In the genomic region with DNA sequence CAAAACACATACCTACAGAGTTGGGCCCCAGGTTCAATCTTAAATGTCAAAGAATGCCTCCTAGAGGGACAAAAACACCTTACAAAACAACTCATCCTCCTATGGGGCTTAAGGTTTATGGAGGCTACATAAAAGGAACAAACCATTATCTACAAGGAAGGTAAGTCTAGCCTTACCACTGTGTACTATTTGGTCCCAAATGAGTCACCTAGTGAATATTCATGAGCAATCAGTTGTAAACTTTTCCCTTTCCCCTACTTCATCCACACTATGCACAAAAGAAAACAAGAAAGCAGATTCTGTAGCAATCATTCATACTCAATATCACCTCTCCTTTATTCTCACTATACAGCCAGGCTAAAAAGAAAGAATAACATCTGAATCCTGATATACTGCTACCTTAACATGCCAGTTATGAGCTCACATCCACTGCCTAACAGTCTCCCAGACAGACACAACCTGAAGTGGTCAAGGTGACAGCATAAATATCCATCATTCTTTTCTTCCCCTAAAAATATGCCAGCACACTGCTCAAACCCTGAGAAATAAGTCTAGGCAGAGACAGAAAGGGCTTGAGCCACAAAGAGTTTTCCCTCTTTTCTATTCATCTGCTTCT, we compare ENCODE assay signal across 1 cellular context.
TF ChIP-seq lines count a peak whose summit lies in the region.

No MANE protein-coding gene starts in this region.

TF ChIP-seq in GM12878, 131 proteins besides CTCF, POLR2A, EP300 and RAD21 (continued from another document and continues in another):
- TF ChIP-seq CUX1 (IDR thresholded peaks at IDR 0.05; ENCODE audit: insufficient replicate concordance, low read depth, low read length) = no peak
- TF ChIP-seq POU2F2 (IDR thresholded peaks at IDR 0.05; ENCODE audit: borderline replicate concordance, low read depth, low read length) = peak; percentile 76; the same call in 1 of the 3 replicates
- TF ChIP-seq CREM (IDR thresholded peaks at IDR 0.05; ENCODE audit: low read depth) = no peak
- no peak for TF ChIP-seq SMAD5 (IDR thresholded peaks at IDR 0.05; ENCODE audit: low read depth)
- no peak for TF ChIP-seq ZNF207 (IDR thresholded peaks at IDR 0.05; ENCODE audit: borderline replicate concordance)
- no peak for TF ChIP-seq MEF2A (IDR thresholded peaks at IDR 0.05; ENCODE audit: insufficient read depth, low read depth, low read length)
- TF ChIP-seq MYB (IDR thresholded peaks at IDR 0.05; ENCODE audit: borderline replicate concordance, low read depth, low read length) = no peak
- TF ChIP-seq BHLHE40 (IDR thresholded peaks at IDR 0.05; ENCODE audit: borderline replicate concordance in 1 of 2, low read depth in 2 of 2, low read length in 1 of 2) = peak; percentile 24 to 32; a peak in 2 of 4 replicates
- no peak for TF ChIP-seq ZNF687 (IDR thresholded peaks at IDR 0.05)
- no peak for TF ChIP-seq RCOR1 (conservative IDR thresholded peaks at IDR 0.05; ENCODE audit: low read depth, low read length)
- TF ChIP-seq ETV6 (conservative IDR thresholded peaks at IDR 0.05 in 1 of 2, IDR thresholded peaks at IDR 0.05 in 1 of 2; ENCODE audit: borderline replicate concordance in 1 of 2, low read depth in 1 of 2) = no peak
- TF ChIP-seq EED (IDR thresholded peaks at IDR 0.05; ENCODE audit: low read depth) = no peak
- TF ChIP-seq ZSCAN29 (IDR thresholded peaks at IDR 0.05) = no peak
- TF ChIP-seq ATF2 (IDR thresholded peaks at IDR 0.05; ENCODE audit: low read length) = no peak
- TF ChIP-seq, protein P1, sequence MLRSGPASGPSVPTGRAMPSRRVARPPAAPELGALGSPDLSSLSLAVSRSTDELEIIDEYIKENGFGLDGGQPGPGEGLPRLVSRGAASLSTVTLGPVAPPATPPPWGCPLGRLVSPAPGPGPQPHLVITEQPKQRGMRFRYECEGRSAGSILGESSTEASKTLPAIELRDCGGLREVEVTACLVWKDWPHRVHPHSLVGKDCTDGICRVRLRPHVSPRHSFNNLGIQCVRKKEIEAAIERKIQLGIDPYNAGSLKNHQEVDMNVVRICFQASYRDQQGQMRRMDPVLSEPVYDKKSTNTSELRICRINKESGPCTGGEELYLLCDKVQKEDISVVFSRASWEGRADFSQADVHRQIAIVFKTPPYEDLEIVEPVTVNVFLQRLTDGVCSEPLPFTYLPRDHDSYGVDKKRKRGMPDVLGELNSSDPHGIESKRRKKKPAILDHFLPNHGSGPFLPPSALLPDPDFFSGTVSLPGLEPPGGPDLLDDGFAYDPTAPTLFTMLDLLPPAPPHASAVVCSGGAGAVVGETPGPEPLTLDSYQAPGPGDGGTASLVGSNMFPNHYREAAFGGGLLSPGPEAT (IDR thresholded peaks at IDR 0.05; ENCODE audit: low read depth) = no peak
- no peak for TF ChIP-seq NRF1 (conservative IDR thresholded peaks at IDR 0.05; ENCODE audit: low read depth, low read length)
- no peak for TF ChIP-seq RB1 (IDR thresholded peaks at IDR 0.05; ENCODE audit: borderline replicate concordance)
- no peak for TF ChIP-seq SUPT20H (IDR thresholded peaks at IDR 0.05; ENCODE audit: borderline replicate concordance, control insufficient read depth, low read depth, low read length)
- TF ChIP-seq GATAD2B (conservative IDR thresholded peaks at IDR 0.05; ENCODE audit: low read depth) = no peak
- TF ChIP-seq TARDBP (IDR thresholded peaks at IDR 0.05; ENCODE audit: borderline replicate concordance) = no peak
- TF ChIP-seq TAF1 (IDR thresholded peaks at IDR 0.05; ENCODE audit: borderline replicate concordance, low read depth, low read length) = no peak
- peak; percentile 87 for TF ChIP-seq ATF7 (IDR thresholded peaks at IDR 0.05; ENCODE audit: low read depth)
- no peak for TF ChIP-seq CBFB (IDR thresholded peaks at IDR 0.05; ENCODE audit: low read depth)
- no peak for TF ChIP-seq PKNOX1 (IDR thresholded peaks at IDR 0.05)
- no peak for TF ChIP-seq SP1 (IDR thresholded peaks at IDR 0.05; ENCODE audit: low read depth, low read length)
- TF ChIP-seq SUZ12 (IDR thresholded peaks at IDR 0.05; ENCODE audit: unreplicated experiment) = no peak
- TF ChIP-seq, protein P2, sequence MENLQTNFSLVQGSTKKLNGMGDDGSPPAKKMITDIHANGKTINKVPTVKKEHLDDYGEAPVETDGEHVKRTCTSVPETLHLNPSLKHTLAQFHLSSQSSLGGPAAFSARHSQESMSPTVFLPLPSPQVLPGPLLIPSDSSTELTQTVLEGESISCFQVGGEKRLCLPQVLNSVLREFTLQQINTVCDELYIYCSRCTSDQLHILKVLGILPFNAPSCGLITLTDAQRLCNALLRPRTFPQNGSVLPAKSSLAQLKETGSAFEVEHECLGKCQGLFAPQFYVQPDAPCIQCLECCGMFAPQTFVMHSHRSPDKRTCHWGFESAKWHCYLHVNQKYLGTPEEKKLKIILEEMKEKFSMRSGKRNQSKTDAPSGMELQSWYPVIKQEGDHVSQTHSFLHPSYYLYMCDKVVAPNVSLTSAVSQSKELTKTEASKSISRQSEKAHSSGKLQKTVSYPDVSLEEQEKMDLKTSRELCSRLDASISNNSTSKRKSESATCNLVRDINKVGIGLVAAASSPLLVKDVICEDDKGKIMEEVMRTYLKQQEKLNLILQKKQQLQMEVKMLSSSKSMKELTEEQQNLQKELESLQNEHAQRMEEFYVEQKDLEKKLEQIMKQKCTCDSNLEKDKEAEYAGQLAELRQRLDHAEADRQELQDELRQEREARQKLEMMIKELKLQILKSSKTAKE (IDR thresholded peaks at IDR 0.05; ENCODE audit: low read depth, poor library complexity, severe bottlenecking) = no peak
- TF ChIP-seq BCLAF1 (IDR thresholded peaks at IDR 0.05) = no peak
- peak; percentile 44; the same call in 1 of the 2 replicates for TF ChIP-seq JUND (IDR thresholded peaks at IDR 0.05; ENCODE audit: low read depth, low read length)
- TF ChIP-seq ZNF274 (IDR thresholded peaks at IDR 0.05; ENCODE audit: insufficient read depth, insufficient read length) = no peak
- TF ChIP-seq JUNB (IDR thresholded peaks at IDR 0.05) = peak; percentile 16; the same call in 1 of the 2 replicates
- no peak for TF ChIP-seq ZNF384 (IDR thresholded peaks at IDR 0.05; ENCODE audit: borderline replicate concordance, low read depth, low read length)
